ENCODE assay signal across 8 cellular contexts in the genomic region with DNA sequence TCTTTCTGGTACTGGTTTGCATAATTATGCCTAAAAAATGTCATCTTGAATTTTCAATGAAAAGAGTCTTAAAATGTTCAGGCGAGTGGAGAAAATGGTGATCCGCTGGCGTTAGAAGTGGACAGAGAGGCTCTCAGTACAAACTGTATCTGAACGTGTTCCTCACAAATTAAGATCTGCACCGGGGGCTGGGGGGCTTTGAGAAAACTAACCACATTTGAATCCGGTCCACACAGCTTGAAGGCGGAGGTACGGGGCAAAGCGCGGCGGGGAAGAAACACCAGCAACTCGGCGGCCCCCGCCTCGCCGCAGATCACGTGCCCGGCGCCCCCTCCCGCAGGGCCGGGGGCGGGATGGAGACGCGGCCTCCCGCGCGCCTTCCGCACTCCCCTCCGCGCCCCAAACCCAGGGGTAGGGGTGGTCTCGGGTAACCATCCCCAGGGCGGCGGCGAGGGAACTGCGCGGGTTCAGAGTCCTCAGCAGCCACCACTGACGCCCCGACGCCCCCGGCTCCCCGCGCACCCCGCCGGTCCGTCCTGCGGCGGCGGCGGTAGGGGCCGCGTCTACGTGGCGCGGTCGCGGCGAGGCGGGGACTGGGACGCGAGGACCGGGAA. TPM values are rescaled to one million over a fixed set of nuclear protein-coding genes. Genes with fewer than 3 reads are reported as not detected.
DNase-seq lines count a peak whose midpoint lies in the region; ATAC-seq, FAIRE-seq and TF ChIP-seq lines count a peak whose summit lies in the region.

No MANE protein-coding gene starts in this region.

- H3K36me3 Mint-ChIP-seq in T-cell, result peaks cover 25% of the 10 kb centered on the region

- no peak for TF ChIP-seq CTCF in GM12878 (IDR thresholded peaks at IDR 0.05 in 2 of 3, conservative IDR thresholded peaks at IDR 0.05 in 1 of 3; ENCODE audit: control insufficient read depth in 2 of 3, extremely low read depth in 1 of 3, insufficient read depth in 1 of 3, low read depth in 3 of 3, low read length in 3 of 3)
- no peak for TF ChIP-seq CTCF in smooth muscle cell (IDR thresholded peaks at IDR 0.05; ENCODE audit: borderline replicate concordance, insufficient read depth, poor library complexity, severe bottlenecking)

- no peaks in the 10 kb centered on the region for H3K27me3 Mint-ChIP-seq in T-cell

- peaks cover 71 to 76% (median 74%) of the 10 kb centered on the region in 3 donors for H3K4me1 Mint-ChIP-seq in T-cell

- no peaks in the 10 kb centered on the region for H3F3A ChIP-seq in smooth muscle cell (ENCODE audit: low read depth)

- BruUV-seq in GM12878 (replicated peaks; lab: Mats Ljungman, UMichigan), result no TSS peak

- no peak for TF ChIP-seq RAD21 in GM12878 (IDR thresholded peaks at IDR 0.05; ENCODE audit: insufficient read depth, low read depth, low read length)

- peak overlapping the region; percentile 89 to 97 (median 96) for H3K4me3 Mint-ChIP-seq in T-cell

- no peaks in the 10 kb centered on the region; a peak in 1 of 4 replicates for H3K36me3 ChIP-seq in GM12878 (ENCODE audit: control insufficient read depth in 2 of 2, insufficient read depth in 2 of 2, low read length in 1 of 2)
- H3K36me3 ChIP-seq in smooth muscle cell (ENCODE audit: low read depth), result no peaks in the 10 kb centered on the region

- POLR2A ChIA-PET in T-cell (lab: Charles Lee) (interaction anchor here in 1 of 2 donors (0.6 kb wide), 1 partner anchor 52 kb away, joined by 3 read pairs; no protein-coding TSS in a partner anchor), GM12878 (lab: Charles Lee) (interaction anchor here (1.0 kb wide), 2 partner anchors 19 to 48 kb away, joined by 3 read pairs; no protein-coding TSS in a partner anchor)

- H3K4me1 ChIP-seq in GM12878 (ENCODE audit: control insufficient read depth, insufficient read depth, low read length), result peaks cover 14% of the 10 kb centered on the region
- peaks cover 4% of the 10 kb centered on the region for H3K4me1 ChIP-seq in smooth muscle cell (ENCODE audit: low read depth)

- RAD21 ChIA-PET in GM12878 (lab: Charles Lee; ENCODE audit: unreplicated experiment), result interaction anchor here (3.1 kb wide), 1 partner anchor 18 kb away, joined by 10 read pairs; no protein-coding TSS in a partner anchor

- peak overlapping the region; percentile 74 for H3K4me3 ChIP-seq in GM12878
- peak overlapping the region; percentile 45 for H3K4me3 ChIP-seq in iPS-18c (ENCODE audit: insufficient read depth, low read depth, low read length)
- peak overlapping the region; percentile 85 for H3K4me3 ChIP-seq in smooth muscle cell

- SMC1A ChIA-PET in GM12878 (lab: Charles Lee; ENCODE audit: uncharacterized antibody, unreplicated experiment), result interaction anchor here (1.0 to 1.6 kb wide), 2 partner anchors 27 to 79 kb away, joined by 3 read pairs; no protein-coding TSS in a partner anchor

- in situ Hi-C loops in GM12878 (cut with MboI), result no loop called here

- H4K20me1 ChIP-seq in GM12878 (ENCODE audit: control insufficient read depth, insufficient read depth) (no peaks in the 10 kb centered on the region), smooth muscle cell (ENCODE audit: low read depth) (peaks cover 23% of the 10 kb centered on the region)

- H3K27me3 ChIP-seq in GM12878 (replicated peaks in 1 of 2; ENCODE audit: control insufficient read depth in 2 of 2, insufficient read depth in 2 of 2, low read length in 1 of 2) (no peaks in the 10 kb centered on the region), smooth muscle cell (ENCODE audit: low read depth) (no peaks in the 10 kb centered on the region)

- H3K27ac ChIP-seq in GM12878 (ENCODE audit: control insufficient read depth, insufficient read depth) (peak overlapping the region; percentile 71), smooth muscle cell (ENCODE audit: low read depth) (peak overlapping the region; percentile 80)

- TF ChIP-seq POLR2A in GM12878 (IDR thresholded peaks at IDR 0.05; ENCODE audit: low read depth, low read length), result 0 out of 2 replicates have a peak, but pooled peaks have one; percentile 16

- H3K9ac ChIP-seq in GM12878 (ENCODE audit: control insufficient read depth, insufficient read depth, low read length), result peak overlapping the region; percentile 79
- peak overlapping the region; percentile 80 for H3K9ac ChIP-seq in smooth muscle cell (ENCODE audit: low read depth)

- peaks cover 23% of the 10 kb centered on the region for H3K79me2 ChIP-seq in GM12878 (ENCODE audit: control insufficient read depth, insufficient read depth, low read length)
- peaks cover 46% of the 10 kb centered on the region for H3K79me2 ChIP-seq in smooth muscle cell (ENCODE audit: low read depth)

- DNase-seq in activated T-cell treated with anti-CD3 and anti-CD28 coated beads for 1 hour (ENCODE audit: low read depth) (peak; percentile 27), T-cell (peak in 28 of 34 experiments; percentile 3 to 49 (median 28)), GM12878 (ENCODE audit: low read depth, low spot score) (no peak), smooth muscle cell (lab: John Stamatoyannopoulos, UW; ENCODE audit: unreplicated experiment) (no peak)
- DNase-seq in activated T-cell treated with anti-CD3 and anti-CD28 coated beads, Interleukin-2, amount 50 U/mL, for 1 hour, result no peak

- no peak for TF ChIP-seq EP300 in GM12878 (IDR thresholded peaks at IDR 0.05; ENCODE audit: borderline replicate concordance in 1 of 2, control insufficient read depth in 1 of 2, low read depth in 2 of 2, low read length in 2 of 2)

- intact Hi-C loops in GM12878 (cut with micrococcal nuclease; ENCODE audit: unreplicated experiment), result loop anchor here (2.0 to 5.0 kb wide), 4 partner anchors 50 to 234 kb away; partner anchors contain the start of gene MYL12A

- 2% methylated on average over 28 of the region's 61 CpGs for WGBS in GM12878 (ENCODE audit: insufficient coverage, insufficient replicate concordance, low lambda C conversion rate, missing lambda C conversion rate)
- WGBS in smooth muscle cell (ENCODE audit: low lambda C conversion rate), result 1% methylated on average over 32 of the region's 61 CpGs

- H3K9me3 ChIP-seq in GM12878 (replicated peaks; ENCODE audit: control insufficient read depth, insufficient read depth, low read length), result no peaks in the 10 kb centered on the region
- H3K9me3 ChIP-seq in iPS-18c (ENCODE audit: control insufficient read depth, insufficient read depth, low read length), result no peaks in the 10 kb centered on the region
- no peaks in the 10 kb centered on the region for H3K9me3 ChIP-seq in smooth muscle cell (replicated peaks; ENCODE audit: low read depth)

- H3K27ac Mint-ChIP-seq in T-cell, result peak overlapping the region; percentile 91 to 93

- ATAC-seq in HG03378 (IDR thresholded peaks at IDR 0.05; ENCODE audit: unreplicated experiment) (peak; percentile 19), T-cell (replicated peaks in 1 of 4) (peak in 3 of 4 experiments; percentile 34 to 45 (median 40)), GM12878 (peak; percentile 62), HG02970 (IDR thresholded peaks at IDR 0.05; ENCODE audit: low FRiP score, unreplicated experiment) (no peak)

- CTCF ChIA-PET in T-cell (lab: Charles Lee) (no interaction called here), GM12878 (lab: Yijun Ruan, JAX) (interaction anchor here (0.6 to 1.7 kb wide), 3 partner anchors 18 to 71 kb away, joined by 3 to 4 read pairs (median 3); no protein-coding TSS in a partner anchor)

- H3K4me2 ChIP-seq in GM12878 (ENCODE audit: control insufficient read depth, insufficient read depth) (peak overlapping the region; percentile 85), smooth muscle cell (peak overlapping the region; percentile 88)

- H2AFZ ChIP-seq in GM12878 (ENCODE audit: control insufficient read depth, low read depth, low read length) (peak overlapping the region; percentile 63), smooth muscle cell (ENCODE audit: low read depth) (peak overlapping the region; percentile 81)

- FAIRE-seq in GM12878 (lab: Jason Lieb, UNC), result no peak

- H3K9me3 Mint-ChIP-seq in T-cell, result no peaks in the 10 kb centered on the region

TF ChIP-seq in GM12878, 131 proteins besides CTCF, POLR2A, EP300 and RAD21 (continues in another document):
- TF ChIP-seq MYB (IDR thresholded peaks at IDR 0.05; ENCODE audit: borderline replicate concordance, low read depth, low read length) (no peak), RUNX3 (IDR thresholded peaks at IDR 0.05; ENCODE audit: low read length) (peak; percentile 50), BHLHE40 (IDR thresholded peaks at IDR 0.05; ENCODE audit: borderline replicate concordance in 1 of 2, low read depth in 2 of 2, low read length in 1 of 2) (peak; percentile 88 to 98), ZBED1 (IDR thresholded peaks at IDR 0.05; ENCODE audit: borderline replicate concordance) (no peak), ZNF217 (IDR thresholded peaks at IDR 0.05) (0 out of 2 replicates have a peak, but pooled peaks have one; percentile 40), ZSCAN29 (IDR thresholded peaks at IDR 0.05) (peak; percentile 86)

RNA-seq across cellular contexts. Expression of gene LPIN2, which starts 0.5 kb away (rescaled TPM):
- 100 to 1,000 TPM in 1 of 5 donors, 10 to 100 TPM in 4; 78.9 to 107 (median 88.8) TPM for total RNA-seq in T-cell
- 45.1 and 47.9 TPM in 2 replicates for total RNA-seq in GM12878 (2013; cell fraction: nucleolus; rRNA removed)
- 18.3 and 19.5 TPM in 2 replicates for total RNA-seq in GM12878 (2014; rRNA removed)
- 14.8 and 17.2 TPM in 2 replicates for total RNA-seq in GM12878 (2014; rRNA removed; fragmentation: Illumina TruSeq; extraction: Trizol)
- 19.6 and 23.5 TPM in 2 replicates for total RNA-seq in GM12878 (2021)
- polyA plus RNA-seq in GM12878 (2011; ENCODE audit: low read depth), result 14.1 TPM
- 28.0 and 32.0 TPM in 2 replicates for polyA plus RNA-seq in GM12878 (2011; rRNA removed)
- polyA plus RNA-seq in GM12878 (2011; cell fraction: cytosol; rRNA removed), result 18.7 and 20.1 TPM in 2 replicates
- 27.4 and 28.2 TPM in 2 replicates for polyA plus RNA-seq in GM12878 (2011; cell fraction: nucleus; rRNA removed)
- polyA plus RNA-seq in GM12878 (2012), result 14.0 and 18.7 TPM in 2 replicates
- 19.1 and 24.1 TPM in 2 replicates for polyA plus RNA-seq in GM12878 (2014; fragmentation: Illumina TruSeq; extraction: Trizol)
- 1 to 10 TPM; 4.1 to 4.5 TPM for polyA plus RNA-seq in GM12878 (2014; fragmentation: Nextera tagmentation; extraction: Ambion mirVana)
- polyA plus RNA-seq in GM12878 (2014; rRNA removed), result 13.7 and 17.1 TPM in 2 replicates
- 10 to 100 TPM; 12.0 to 14.2 TPM for polyA plus RNA-seq in GM12878 (2016; fragmentation: Nextera tagmentation; extraction: Ambion mirVana)
- polyA minus RNA-seq in GM12878 (2011; rRNA and poly(A)+ RNA removed), result 24.7 and 26.7 TPM in 2 replicates
- polyA minus RNA-seq in GM12878 (2011; cell fraction: cytosol; rRNA and poly(A)+ RNA removed), result 9.6 and 12.5 TPM in 2 replicates
- 10.8 and 17.7 TPM in 2 replicates for polyA minus RNA-seq in GM12878 (2011; cell fraction: nucleus; rRNA and poly(A)+ RNA removed)
- 17.9 and 20.0 TPM in 2 replicates for total RNA-seq in smooth muscle cell
- polyA plus RNA-seq in smooth muscle cell, result 12.4 and 15.4 TPM in 2 replicates

Comparison
In these comparisons a context has a peak if more than half of its experiments do, and no peak if none do; other contexts are left out.
1. DNase-seq: peak in activated T-cell treated with anti-CD3 and anti-CD28 coated beads for 1 hour (single experiment) and T-cell (28 of 34); none in activated T-cell treated with anti-CD3 and anti-CD28 coated beads, Interleukin-2, amount 50 U/mL, for 1 hour (single experiment), GM12878 (single experiment) and smooth muscle cell (single experiment).
2. Peak in every context shown above with its lines, with median percentiles within 50 percentile points of each other: H3K4me3 ChIP-seq.